Comparison of ENCODE assay signal across 11 cellular contexts in the genomic region with DNA sequence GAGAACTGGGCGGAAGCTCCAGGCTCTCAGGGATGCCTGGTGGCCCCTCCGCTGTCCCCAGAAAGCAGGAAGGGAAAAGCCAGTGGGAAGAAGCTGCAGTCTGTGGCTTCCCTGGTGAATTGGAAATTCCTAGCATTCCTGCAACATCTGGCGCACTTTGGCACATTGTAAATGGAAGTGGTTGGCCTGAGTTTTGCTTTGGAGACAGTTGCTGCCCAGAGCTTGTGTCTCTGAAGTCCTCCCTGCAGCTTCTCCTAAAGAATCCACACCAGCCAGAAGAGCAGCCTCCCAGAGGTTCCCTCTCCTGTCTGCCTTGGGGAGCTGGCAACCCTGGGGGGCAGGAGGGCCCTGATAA. TPM values are rescaled to one million over a fixed set of nuclear protein-coding genes. Genes with fewer than 3 reads are reported as not detected.
A peak's percentile ranks its signal among the peaks of the same experiment; 100 is the strongest.
DNase-seq lines count a peak whose midpoint lies in the region; ATAC-seq, FAIRE-seq and TF ChIP-seq lines count a peak whose summit lies in the region.
"Had no signal": no experiment of that assay in that cellular context is flagged by ENCODE, and none has a peak within 500 bp of the region (broad histone marks: within the 10 kb centered on the region; RNA-seq: fewer than 3 reads in every experiment).

No MANE protein-coding gene starts in this region.

- DNase-seq in H4 (ENCODE audit: low spot score) (peak; percentile 81), ascending aorta (ENCODE audit: low spot score in 2 of 2) (no peak), hepatic stellate cell (ENCODE audit: low spot score) (peak; percentile 85), NCI-H187 (lab: John Stamatoyannopoulos, UW) (no peak), GM19239 (ENCODE audit: insufficient read length, low spot score) (no peak)
- DNase-seq in activated CD4-positive, alpha-beta T cell treated with anti-CD3 and anti-CD28 coated beads for 36 hours: no peak
- DNase-seq: stimulated activated CD8-positive, alpha-beta memory T cell treated with anti-CD3 and anti-CD28 coated beads, Interleukin-4, amount 100 ng/mL, for 48 hours had no signal

- CTCF ChIA-PET in activated CD4-positive, alpha-beta T cell treated with anti-CD3 and anti-CD28 coated beads for 36 hours (lab: Charles Lee): interaction anchor here (1.4 kb wide), 1 partner anchor 20 kb away, joined by 3 read pairs; no protein-coding TSS in a partner anchor

- no peaks in the 10 kb centered on the region for H3K36me3 Mint-ChIP-seq in activated CD4-positive, alpha-beta T cell treated with anti-CD3 and anti-CD28 coated beads for 36 hours (ENCODE audit: low read depth)

- H3K9me3 Mint-ChIP-seq in activated CD4-positive, alpha-beta T cell treated with anti-CD3 and anti-CD28 coated beads for 36 hours (ENCODE audit: low read depth): no peaks in the 10 kb centered on the region
- H3K9me3 Mint-ChIP-seq: activated T-helper 2 cell treated with anti-CD3 and anti-CD28 coated beads, Interferon-gamma antibody, Interleukin-2, Interleukin-4, amounts not matched to agents 10 μg/mL and 5 μg/mL and 100 μg/mL, durations not matched to agents 14 hours and 24 hours and 36 hours had no signal

- H3K9ac ChIP-seq in skeletal muscle satellite cell (ENCODE audit: low read depth, low read length): peak overlapping the region; percentile 66

- no peak for ATAC-seq in activated CD4-positive, alpha-beta T cell treated with anti-CD3 and anti-CD28 coated beads for 36 hours
- ATAC-seq in HG02870 (IDR thresholded peaks at IDR 0.05; ENCODE audit: unreplicated experiment): no peak

- no peak for FAIRE-seq in GM19239 (lab: Jason Lieb, UNC)
- FAIRE-seq: islet of Langerhans had no signal

- peak overlapping the region; percentile 85 to 90 for H3K27ac ChIP-seq in ascending aorta

- H3K27ac Mint-ChIP-seq in activated CD4-positive, alpha-beta T cell treated with anti-CD3 and anti-CD28 coated beads for 36 hours: no peak overlapping the region
- H3K27ac Mint-ChIP-seq: activated T-helper 2 cell treated with anti-CD3 and anti-CD28 coated beads, Interferon-gamma antibody, Interleukin-2, Interleukin-4, amounts not matched to agents 10 μg/mL and 5 μg/mL and 100 μg/mL, durations not matched to agents 14 hours and 24 hours and 36 hours had no signal

- H3K4me1 ChIP-seq in ascending aorta: peaks cover 30 to 70% of the 10 kb centered on the region in 2 donors
- H3K4me1 ChIP-seq in skeletal muscle satellite cell (ENCODE audit: control insufficient read depth, insufficient read depth, low read length): peaks cover 37% of the 10 kb centered on the region

- H3K4me2 ChIP-seq in skeletal muscle satellite cell (ENCODE audit: low read length): peak overlapping the region; percentile 35

- intact Hi-C loops in ascending aorta (cut with DNase I): loop anchor here (2.0 to 5.0 kb wide), 2 partner anchors 31 to 45 kb away; no protein-coding TSS in a partner anchor
- intact Hi-C loops in activated CD4-positive, alpha-beta T cell treated with anti-CD3 and anti-CD28 coated beads for 36 hours (cut with DNase I, micrococcal nuclease): no loop called here

- no peak overlapping the region for H3K4me3 Mint-ChIP-seq in activated CD4-positive, alpha-beta T cell treated with anti-CD3 and anti-CD28 coated beads for 36 hours

- peaks cover 5 to 8% of the 10 kb centered on the region in 2 donors for H3K36me3 ChIP-seq in ascending aorta
- peaks cover 10% of the 10 kb centered on the region for H3K36me3 ChIP-seq in skeletal muscle satellite cell (ENCODE audit: insufficient read depth, low read length)

- no peaks in the 10 kb centered on the region for H3K4me1 Mint-ChIP-seq in activated CD4-positive, alpha-beta T cell treated with anti-CD3 and anti-CD28 coated beads for 36 hours

- no peaks in the 10 kb centered on the region for H3K27me3 Mint-ChIP-seq in activated CD4-positive, alpha-beta T cell treated with anti-CD3 and anti-CD28 coated beads for 36 hours

- H3K27me3 ChIP-seq in ascending aorta (no peaks in the 10 kb centered on the region), skeletal muscle satellite cell (ENCODE audit: control insufficient read depth, insufficient read depth, low read length) (no peaks in the 10 kb centered on the region)

- H3K4me3 ChIP-seq in ascending aorta: no peak overlapping the region
- H3K4me3 ChIP-seq in skeletal muscle satellite cell (ENCODE audit: low read length): peak overlapping the region; percentile 12

- no peak for TF ChIP-seq CTCF in ascending aorta (IDR thresholded peaks at IDR 0.05)

- POLR2A ChIA-PET in activated CD4-positive, alpha-beta T cell treated with anti-CD3 and anti-CD28 coated beads for 36 hours (lab: Charles Lee): no interaction called here

- H3K9me3 ChIP-seq in ascending aorta: no peaks in the 10 kb centered on the region
- H3K9me3 ChIP-seq in skeletal muscle satellite cell (replicated peaks; ENCODE audit: low read length): no peaks in the 10 kb centered on the region

RNA-seq across cellular contexts. Expression of gene ARHGEF10L, which starts 48.2 kb away (rescaled TPM):
- total RNA-seq in H4 (2014; rRNA removed; shearing (Covaris generic)): 2.6 and 4.1 TPM in 2 replicates
- total RNA-seq in ascending aorta: 177 TPM
- 11.9 and 14.4 TPM in 2 replicates for total RNA-seq in skeletal muscle satellite cell (2012; rRNA removed)
- total RNA-seq in activated CD4-positive, alpha-beta T cell treated with anti-CD3 and anti-CD28 coated beads for 36 hours: not detected

Comparison
In these comparisons a context has a peak if more than half of its experiments do, and no peak if none do; other contexts are left out.
1. DNase-seq: peak in H4 (single experiment) and hepatic stellate cell (single experiment); none in ascending aorta (0 of 2), NCI-H187 (0 of 2), GM19239 (single experiment) and activated CD4-positive, alpha-beta T cell treated with anti-CD3 and anti-CD28 coated beads for 36 hours (single experiment).
2. RNA of gene ARHGEF10L, which starts 48.2 kb away (total RNA-seq): 177 TPM in ascending aorta (single experiment); 2.6 to 4.1 TPM in H4 and not detected in activated CD4-positive, alpha-beta T cell treated with anti-CD3 and anti-CD28 coated beads for 36 hours; every median in the first group is over 10 times any median in the second.